In genomic region chr17:82103588-82104451, GRCh38 we compare ENCODE assay signal across 1 cellular context.
TF ChIP-seq lines count a peak whose summit lies in the region.

No MANE protein-coding gene starts in this region.

TF ChIP-seq in HepG2, 621 proteins besides CTCF, POLR2A, EP300 and RAD21 (continued from another document and continues in another):
- TF ChIP-seq PLSCR1 (CRISPR knock-in tag; IDR thresholded peaks at IDR 0.05; ENCODE audit: borderline replicate concordance): no peak
- peak; percentile 73; the same call in 1 of the 2 replicates for TF ChIP-seq BORCS8-MEF2B (CRISPR knock-in tag; IDR thresholded peaks at IDR 0.05)
- TF ChIP-seq ZNF777 (CRISPR knock-in tag; IDR thresholded peaks at IDR 0.05): peak; percentile 32; the same call in 1 of the 2 replicates
- no peak for TF ChIP-seq THYN1 (CRISPR knock-in tag; IDR thresholded peaks at IDR 0.05; ENCODE audit: borderline replicate concordance, low read depth)
- no peak for TF ChIP-seq ZNF737 (CRISPR knock-in tag; IDR thresholded peaks at IDR 0.05; ENCODE audit: borderline replicate concordance)
- peak; percentile 85; the same call in 1 of the 2 replicates for TF ChIP-seq ZNF691 (CRISPR knock-in tag; IDR thresholded peaks at IDR 0.05; ENCODE audit: borderline replicate concordance, low read depth)
- peak; percentile 64; the same call in 1 of the 2 replicates for TF ChIP-seq HOMEZ (CRISPR knock-in tag; IDR thresholded peaks at IDR 0.05; ENCODE audit: low read depth)
- peak; percentile 44; the same call in 1 of the 2 replicates for TF ChIP-seq MIXL1 (CRISPR knock-in tag; IDR thresholded peaks at IDR 0.05)
- TF ChIP-seq SAFB2 (CRISPR knock-in tag; IDR thresholded peaks at IDR 0.05; ENCODE audit: borderline replicate concordance, low read depth): peak; percentile 67
- TF ChIP-seq ZNF790 (CRISPR knock-in tag; IDR thresholded peaks at IDR 0.05; ENCODE audit: borderline replicate concordance): no peak
- TF ChIP-seq KLF11 (CRISPR knock-in tag; IDR thresholded peaks at IDR 0.05): peak; percentile 68
- no peak; the same call in 1 of the 2 replicates for TF ChIP-seq ZBTB37 (CRISPR knock-in tag; IDR thresholded peaks at IDR 0.05)
- TF ChIP-seq RARA (CRISPR knock-in tag; IDR thresholded peaks at IDR 0.05): peak; percentile 98
- no peak for TF ChIP-seq ZFP36L2 (CRISPR knock-in tag; IDR thresholded peaks at IDR 0.05)
- no peak; the same call in 1 of the 2 replicates for TF ChIP-seq ZBTB42 (CRISPR knock-in tag; IDR thresholded peaks at IDR 0.05)
- TF ChIP-seq ZBTB2 (CRISPR knock-in tag; IDR thresholded peaks at IDR 0.05; ENCODE audit: low read depth): no peak
- TF ChIP-seq KLF13 (CRISPR knock-in tag; IDR thresholded peaks at IDR 0.05): no peak
- peak; percentile 55 for TF ChIP-seq POLR2AphosphoS5 (IDR thresholded peaks at IDR 0.05; ENCODE audit: low read depth, low read length)
- TF ChIP-seq ZNF142 (CRISPR knock-in tag; IDR thresholded peaks at IDR 0.05): peak; percentile 83; the same call in 1 of the 2 replicates
- TF ChIP-seq ZNF12 (CRISPR knock-in tag; IDR thresholded peaks at IDR 0.05): peak; percentile 72; the same call in 1 of the 2 replicates
- TF ChIP-seq ZNF224 (CRISPR knock-in tag; IDR thresholded peaks at IDR 0.05): no peak; the same call in 1 of the 2 replicates
- TF ChIP-seq ZNF841 (CRISPR knock-in tag; IDR thresholded peaks at IDR 0.05; ENCODE audit: borderline replicate concordance): no peak
- peak; percentile 88 for TF ChIP-seq ZNF331 (CRISPR knock-in tag; IDR thresholded peaks at IDR 0.05)
- peak; percentile 36; the same call in 1 of the 2 replicates for TF ChIP-seq SP140L (CRISPR knock-in tag; IDR thresholded peaks at IDR 0.05; ENCODE audit: borderline replicate concordance)
- peak; percentile 94 for TF ChIP-seq CSRNP1 (CRISPR knock-in tag; IDR thresholded peaks at IDR 0.05)
- TF ChIP-seq NR2F2 (IDR thresholded peaks at IDR 0.05; ENCODE audit: borderline replicate concordance, low read depth): no peak
- no peak for TF ChIP-seq JUNB (CRISPR knock-in tag; IDR thresholded peaks at IDR 0.05; ENCODE audit: borderline replicate concordance)
- TF ChIP-seq ZNF773 (CRISPR knock-in tag; IDR thresholded peaks at IDR 0.05; ENCODE audit: borderline replicate concordance): no peak
- no peak for TF ChIP-seq NCOA1 (CRISPR knock-in tag; IDR thresholded peaks at IDR 0.05)
- TF ChIP-seq ZNF136 (CRISPR knock-in tag; IDR thresholded peaks at IDR 0.05; ENCODE audit: low read depth): peak; percentile 62; the same call in 1 of the 2 replicates
- TF ChIP-seq PHF8 (CRISPR knock-in tag; IDR thresholded peaks at IDR 0.05): peak; percentile 52
- TF ChIP-seq ZNF326 (CRISPR knock-in tag; IDR thresholded peaks at IDR 0.05; ENCODE audit: borderline replicate concordance): no peak; the same call in 1 of the 2 replicates
- 0 out of 2 replicates have a peak, but pooled peaks have one; percentile 75 for TF ChIP-seq ZNF101 (CRISPR knock-in tag; IDR thresholded peaks at IDR 0.05; ENCODE audit: borderline replicate concordance, low read depth)
- TF ChIP-seq TMF1 (CRISPR knock-in tag; IDR thresholded peaks at IDR 0.05; ENCODE audit: low read depth): peak; percentile 92; the same call in 1 of the 2 replicates
- peak; percentile 67; the same call in 1 of the 2 replicates for TF ChIP-seq NR1H2 (CRISPR knock-in tag; IDR thresholded peaks at IDR 0.05; ENCODE audit: borderline replicate concordance, low read depth)
- TF ChIP-seq ZBTB4 (CRISPR knock-in tag; IDR thresholded peaks at IDR 0.05; ENCODE audit: borderline replicate concordance): no peak; the same call in 1 of the 2 replicates
- TF ChIP-seq CBX5 (CRISPR knock-in tag; IDR thresholded peaks at IDR 0.05; ENCODE audit: borderline replicate concordance): peak; percentile 82; the same call in 1 of the 2 replicates
- TF ChIP-seq ZNF775 (CRISPR knock-in tag; IDR thresholded peaks at IDR 0.05; ENCODE audit: borderline replicate concordance): no peak
- peak; percentile 87; the same call in 1 of the 2 replicates for TF ChIP-seq ZNF546 (CRISPR knock-in tag; conservative IDR thresholded peaks at IDR 0.05)
- no peak for TF ChIP-seq ZNF10 (CRISPR knock-in tag; IDR thresholded peaks at IDR 0.05; ENCODE audit: borderline replicate concordance, low read depth)
- TF ChIP-seq MXD4 (CRISPR knock-in tag; IDR thresholded peaks at IDR 0.05): peak; percentile 96
